Comparison of ENCODE assay signal across 17 cellular contexts in genomic region chr18:10241571-10241970, GRCh38.
A peak's percentile ranks its signal among the peaks of the same experiment; 100 is the strongest.
DNase-seq lines count a peak whose midpoint lies in the region; TF ChIP-seq lines count a peak whose summit lies in the region.
"Had no signal": no experiment of that assay in that cellular context is flagged by ENCODE, and none has a peak within 500 bp of the region (broad histone marks: within the 10 kb centered on the region; RNA-seq: fewer than 3 reads in every experiment).

No MANE protein-coding gene starts in this region.

- H3K9me3 ChIP-seq in adipocyte (ENCODE audit: control insufficient read depth, low read length): no peaks in the 10 kb centered on the region
- H3K9me3 ChIP-seq: BLaER1, HAP-1 had no signal

- peak; percentile 4 for DNase-seq in GM13977 (ENCODE audit: low spot score)
- peak; percentile 31 for DNase-seq in adipocyte (ENCODE audit: low read depth)
- DNase-seq in fibroblast of the aortic adventitia (ENCODE audit: low read depth): peak; percentile 7
- DNase-seq in GM10266 (ENCODE audit: extremely low spot score): no peak
- no peak for DNase-seq in AML-193 (lab: John Stamatoyannopoulos, UW)
- no peak for DNase-seq in glutamatergic neuron
- DNase-seq: ACHN; CD4-positive, alpha-beta memory T cell; DMS153; DMS79; GF-D8; IMR-90 had no signal

- H3K36me3 ChIP-seq in adipocyte (ENCODE audit: control insufficient read depth, insufficient read depth, low read length, severe bottlenecking): no peaks in the 10 kb centered on the region
- H3K36me3 ChIP-seq: BLaER1, HAP-1 had no signal

- peaks cover 8% of the 10 kb centered on the region for H3K4me1 ChIP-seq in adipocyte (ENCODE audit: control insufficient read depth, insufficient read depth, low read length)
- H3K4me1 ChIP-seq: HAP-1 had no signal

- in situ Hi-C loops in GM13977 (cut with MboI; ENCODE audit: low pct_unique_long_range_greater_than_20kb, low sequenced_read_pairs, unreplicated experiment): no loop called here

- H3K27me3 ChIP-seq in adipocyte (replicated peaks; ENCODE audit: control insufficient read depth, insufficient read depth, low read length): peaks cover 12% of the 10 kb centered on the region
- H3K27me3 ChIP-seq: BLaER1 had no signal

- peaks cover 13% of the 10 kb centered on the region for H3K9me3 Mint-ChIP-seq in glutamatergic neuron (ENCODE audit: unreplicated experiment)
- H3K9me3 Mint-ChIP-seq: CD4-positive, alpha-beta memory T cell had no signal

- no peak overlapping the region for H3K4me3 ChIP-seq in adipocyte (ENCODE audit: low read length)
- no peak overlapping the region for H3K4me3 ChIP-seq in fibroblast of the aortic adventitia (ENCODE audit: low read depth, low read length)
- H3K4me3 ChIP-seq: BLaER1, GM12878, HAP-1, K562 had no signal

- H3K27me3 Mint-ChIP-seq in glutamatergic neuron (ENCODE audit: unreplicated experiment): peaks cover 5% of the 10 kb centered on the region
- H3K27me3 Mint-ChIP-seq: CD4-positive, alpha-beta memory T cell had no signal

- no peak overlapping the region for H3K9ac ChIP-seq in adipocyte (ENCODE audit: low read length)
- H3K9ac ChIP-seq: BLaER1 had no signal

- H3K27ac Mint-ChIP-seq in glutamatergic neuron (ENCODE audit: unreplicated experiment): no peak overlapping the region
- H3K27ac Mint-ChIP-seq: CD14-positive monocyte; CD4-positive, alpha-beta memory T cell had no signal

- no peak for TF ChIP-seq CTCF in GM13977 (IDR thresholded peaks at IDR 0.05; ENCODE audit: extremely low read depth, insufficient read depth, missing control alignments)
- TF ChIP-seq CTCF in fibroblast of the aortic adventitia (IDR thresholded peaks at IDR 0.05; ENCODE audit: insufficient read depth, low read length): no peak
- no peak for TF ChIP-seq CTCF in GM10266 (IDR thresholded peaks at IDR 0.05; ENCODE audit: control insufficient read depth, insufficient read depth, low read depth, missing control alignments)
- TF ChIP-seq CTCF in glutamatergic neuron (IDR thresholded peaks at IDR 0.05; ENCODE audit: partially characterized antibody, unreplicated experiment): no peak

- H3K4me1 Mint-ChIP-seq in glutamatergic neuron (ENCODE audit: low read depth, unreplicated experiment): peaks cover 27% of the 10 kb centered on the region
- H3K4me1 Mint-ChIP-seq: CD4-positive, alpha-beta memory T cell had no signal

- no peaks in the 10 kb centered on the region for H3K36me3 Mint-ChIP-seq in glutamatergic neuron (ENCODE audit: unreplicated experiment)
- H3K36me3 Mint-ChIP-seq: CD14-positive monocyte; CD4-positive, alpha-beta memory T cell had no signal

- H3K4me3 Mint-ChIP-seq in glutamatergic neuron (ENCODE audit: unreplicated experiment): no peak overlapping the region
- H3K4me3 Mint-ChIP-seq: CD14-positive monocyte; CD4-positive, alpha-beta memory T cell had no signal

Comparison
In these comparisons a context has a peak if more than half of its experiments do, and no peak if none do; other contexts are left out.
1. DNase-seq: peak in GM13977 (single experiment), adipocyte (single experiment) and fibroblast of the aortic adventitia (single experiment); none in GM10266 (single experiment), AML-193 (0 of 2) and glutamatergic neuron (single experiment).